In genomic region chr17:2688351-2689342, GRCh38 we compare ENCODE assay signal across 9 cellular contexts. TPM values are rescaled to one million over a fixed set of nuclear protein-coding genes. Genes with fewer than 3 reads are reported as not detected.
DNase-seq lines count a peak whose midpoint lies in the region; ATAC-seq, FAIRE-seq and TF ChIP-seq lines count a peak whose summit lies in the region.
"Had no signal": no experiment of that assay in that cellular context is flagged by ENCODE, and none has a peak within 500 bp of the region (broad histone marks: within the 10 kb centered on the region; RNA-seq: fewer than 3 reads in every experiment).

No MANE protein-coding gene starts in this region.

- H3K9me3 Mint-ChIP-seq in neural progenitor cell = peaks cover 2% of the 10 kb centered on the region

- H4K20me1 ChIP-seq in endothelial cell of umbilical vein (replicated peaks; ENCODE audit: control insufficient read depth, extremely low read depth, insufficient read depth, low read length) (peaks cover 3% of the 10 kb centered on the region), neural progenitor cell (ENCODE audit: low read depth) (peaks cover 20% of the 10 kb centered on the region)

- POLR2A ChIA-PET in endothelial cell of umbilical vein (lab: Charles Lee) = no interaction called here

- no peaks in the 10 kb centered on the region for H3K4me1 ChIP-seq in endothelial cell of umbilical vein (ENCODE audit: control insufficient read depth, extremely low read depth, insufficient read depth, low read length)
- peaks cover 14% of the 10 kb centered on the region for H3K4me1 ChIP-seq in parathyroid adenoma
- H3K4me1 ChIP-seq in prostate gland (replicated peaks) = peaks cover 5% of the 10 kb centered on the region
- no peaks in the 10 kb centered on the region for H3K4me1 ChIP-seq in neural progenitor cell

- ATAC-seq in GM21717 (IDR thresholded peaks at IDR 0.05; ENCODE audit: unreplicated experiment) (no peak), HG03378 (IDR thresholded peaks at IDR 0.05; ENCODE audit: unreplicated experiment) (no peak)

- H3F3A ChIP-seq in neural progenitor cell (ENCODE audit: low read depth) = peaks cover 47% of the 10 kb centered on the region

- H3K4me1 Mint-ChIP-seq in neural progenitor cell = peaks cover 7% of the 10 kb centered on the region

- CTCF ChIA-PET in endothelial cell of umbilical vein (lab: Charles Lee) = no interaction called here

- no peaks in the 10 kb centered on the region for H3K9me1 ChIP-seq in endothelial cell of umbilical vein (replicated peaks; ENCODE audit: control insufficient read depth, extremely low read depth, insufficient read depth, low read length)

- H3K9ac ChIP-seq in endothelial cell of umbilical vein (replicated peaks; ENCODE audit: extremely low read depth, insufficient read depth, low read length) (no peak overlapping the region), parathyroid adenoma (no peak overlapping the region), neural progenitor cell (no peak overlapping the region)

- H3K27ac ChIP-seq in endothelial cell of umbilical vein (ENCODE audit: insufficient read depth, low read depth, low read length) (no peak overlapping the region), parathyroid adenoma (peak overlapping the region; percentile 47), prostate gland (no peak overlapping the region), neural progenitor cell (no peak overlapping the region)

- H3K4me2 ChIP-seq in endothelial cell of umbilical vein (ENCODE audit: insufficient read depth, low read length) = no peak overlapping the region
- H3K4me2 ChIP-seq in parathyroid adenoma (ENCODE audit: low read length) = no peak overlapping the region
- H3K4me2 ChIP-seq in neural progenitor cell = no peak overlapping the region

- DNase-seq in NCI-H82 (lab: John Stamatoyannopoulos, UW) = peak; percentile 96
- no peak for DNase-seq in endothelial cell of umbilical vein (ENCODE audit: low read depth, low spot score)
- no peak for DNase-seq in prostate gland (ENCODE audit: low spot score)
- DNase-seq in neural progenitor cell (ENCODE audit: low spot score) = no peak
- DNase-seq: T1000 had no signal

- intact Hi-C loops in endothelial cell of umbilical vein (cut with micrococcal nuclease) = no loop called here
- intact Hi-C loops in prostate gland (cut with DNase I) = loop anchor here (10.0 kb wide), 1 partner anchor 174 kb away; the partner anchor contains the start of gene METTL16

- H3K4me3 ChIP-seq in endothelial cell of umbilical vein (replicated peaks in 1 of 3; ENCODE audit: insufficient read depth in 1 of 3, low read depth in 1 of 3, low read length in 3 of 3) = no peak overlapping the region
- H3K4me3 ChIP-seq in parathyroid adenoma (ENCODE audit: low read depth, low read length) = no peak overlapping the region
- H3K4me3 ChIP-seq in prostate gland = no peak overlapping the region
- H3K4me3 ChIP-seq in neural progenitor cell = no peak overlapping the region

- H3K79me2 ChIP-seq in endothelial cell of umbilical vein (ENCODE audit: control insufficient read depth, insufficient read depth, low read length) = no peaks in the 10 kb centered on the region
- H3K79me2 ChIP-seq in parathyroid adenoma = no peaks in the 10 kb centered on the region
- H3K79me2 ChIP-seq in neural progenitor cell (ENCODE audit: low read depth) = no peaks in the 10 kb centered on the region

- dilution Hi-C loops in endothelial cell of umbilical vein (cut with MboI; ENCODE audit: extremely low pct_ligation_motif_present, low sequenced_read_pairs) = no loop called here

- H3K36me3 Mint-ChIP-seq in neural progenitor cell = peaks cover 4% of the 10 kb centered on the region

- 68% methylated on average over 27 of the region's 27 CpGs for WGBS in prostate gland

- TF ChIP-seq CTCF in endothelial cell of umbilical vein (IDR thresholded peaks at IDR 0.05; ENCODE audit: extremely low read depth in 1 of 2, insufficient read depth in 1 of 2, low read depth in 1 of 2, low read length in 2 of 2) (no peak), parathyroid adenoma (IDR thresholded peaks at IDR 0.05) (no peak), prostate gland (IDR thresholded peaks at IDR 0.05) (no peak), neural progenitor cell (IDR thresholded peaks at IDR 0.05) (no peak)

- TF ChIP-seq POLR2A in GM18526 (IDR thresholded peaks at IDR 0.05; ENCODE audit: extremely low read depth, insufficient read length) = peak; percentile 16
- peak; percentile 35 for TF ChIP-seq POLR2A in endothelial cell of umbilical vein (IDR thresholded peaks at IDR 0.05; ENCODE audit: low read depth, low read length)
- TF ChIP-seq POLR2A in prostate gland (IDR thresholded peaks at IDR 0.05) = no peak

- peaks cover 0 to 10% of the 10 kb centered on the region in 2 experiments for H3K36me3 ChIP-seq in endothelial cell of umbilical vein (ENCODE audit: control insufficient read depth in 2 of 2, extremely low read depth in 1 of 2, insufficient read depth in 2 of 2, low read length in 2 of 2)
- no peaks in the 10 kb centered on the region for H3K36me3 ChIP-seq in parathyroid adenoma (ENCODE audit: control insufficient read depth, insufficient read depth, low read length)
- H3K36me3 ChIP-seq in prostate gland = peaks cover 8 to 9% of the 10 kb centered on the region in 2 donors
- peaks cover 4% of the 10 kb centered on the region for H3K36me3 ChIP-seq in neural progenitor cell

- no peak for FAIRE-seq in endothelial cell of umbilical vein (lab: Jason Lieb, UNC)

- H3K9me3 ChIP-seq in endothelial cell of umbilical vein (replicated peaks; ENCODE audit: control insufficient read depth, insufficient read depth, low read length) (no peaks in the 10 kb centered on the region), parathyroid adenoma (ENCODE audit: control insufficient read depth, low read length) (no peaks in the 10 kb centered on the region), prostate gland (no peaks in the 10 kb centered on the region), neural progenitor cell (ENCODE audit: low read depth) (no peaks in the 10 kb centered on the region)

- H3K27me3 ChIP-seq in endothelial cell of umbilical vein (ENCODE audit: control insufficient read depth in 2 of 2, insufficient read depth in 2 of 2, low read length in 2 of 2) (no peaks in the 10 kb centered on the region), parathyroid adenoma (ENCODE audit: control insufficient read depth, insufficient read depth, low read length) (no peaks in the 10 kb centered on the region), prostate gland (replicated peaks; ENCODE audit: insufficient read depth) (no peaks in the 10 kb centered on the region), neural progenitor cell (no peaks in the 10 kb centered on the region)

- H2AFZ ChIP-seq in endothelial cell of umbilical vein (ENCODE audit: low read depth, low read length) (no peak overlapping the region), parathyroid adenoma (no peak overlapping the region), neural progenitor cell (replicated peaks) (no peak overlapping the region)

- no peak overlapping the region for H3K4me3 Mint-ChIP-seq in neural progenitor cell

- no TSS peak for BruUV-seq in endothelial cell of umbilical vein (replicated peaks; lab: Mats Ljungman, UMichigan)

- H3K27ac Mint-ChIP-seq in neural progenitor cell = no peak overlapping the region

- peaks cover 10% of the 10 kb centered on the region for H3K27me3 Mint-ChIP-seq in neural progenitor cell (ENCODE audit: insufficient read depth, low read depth)

TF ChIP-seq in endothelial cell of umbilical vein, 7 proteins besides CTCF, POLR2A, EP300 and RAD21:
- TF ChIP-seq POLR2AphosphoS5 (IDR thresholded peaks at IDR 0.05; ENCODE audit: insufficient read depth, low read depth, low read length) (peak; percentile 44), GATA2 (IDR thresholded peaks at IDR 0.05; ENCODE audit: insufficient read depth, insufficient read length, low read depth, low read length) (no peak)

RNA-seq across cellular contexts. Expression of gene CLUH, which starts 22.9 kb away (rescaled TPM):
- total RNA-seq in endothelial cell of umbilical vein (66.2 and 80.7 TPM in 2 replicates), prostate gland (100 to 1,000 TPM in 1 of 2 donors, 10 to 100 TPM in 1; 68.5 to 137 TPM), neural progenitor cell (ENCODE audit: low replicate concordance) (6.8 and 25.3 TPM in 2 replicates)
- 33.8 and 49.8 TPM in 2 replicates for polyA plus RNA-seq in endothelial cell of umbilical vein
- 22.6 and 29.9 TPM in 2 replicates for polyA plus RNA-seq in endothelial cell of umbilical vein (2011; cell fraction: cytosol; rRNA removed)
- 168 and 174 TPM in 2 replicates for polyA plus RNA-seq in endothelial cell of umbilical vein (2011; cell fraction: nucleus; rRNA removed)
- 65.8 and 67.4 TPM in 2 replicates for polyA plus RNA-seq in endothelial cell of umbilical vein (2012)
- 29.4 and 30.1 TPM in 2 replicates for polyA minus RNA-seq in endothelial cell of umbilical vein
- polyA minus RNA-seq in endothelial cell of umbilical vein (2011; cell fraction: cytosol; rRNA and poly(A)+ RNA removed) = 36.4 TPM
- 26.1 and 50.0 TPM in 2 replicates for polyA minus RNA-seq in endothelial cell of umbilical vein (2011; cell fraction: nucleus; rRNA and poly(A)+ RNA removed)
